Comparison of ENCODE assay signal across 24 cellular contexts in genomic region chr1:190852611-190853010, GRCh38.
DNase-seq lines count a peak whose midpoint lies in the region; FAIRE-seq and TF ChIP-seq lines count a peak whose summit lies in the region.
"Had no signal": no experiment of that assay in that cellular context is flagged by ENCODE, and none has a peak within 500 bp of the region (broad histone marks: within the 10 kb centered on the region; RNA-seq: fewer than 3 reads in every experiment).

No MANE protein-coding gene starts in this region.

- no peak for TF ChIP-seq CTCF in tibial artery (IDR thresholded peaks at IDR 0.05)

- H3K36me3 ChIP-seq in tibial artery, result no peaks in the 10 kb centered on the region
- H3K36me3 ChIP-seq: BE2C, BLaER1 had no signal

- peak; percentile 89 for FAIRE-seq in RCC 7860 (lab: Jason Lieb, UNC)
- FAIRE-seq: A204.1, D721Med, G401.6, GM12878, GM12892, GM18507, GM19239 had no signal

- peaks cover 0 to 5% (median 0%) of the 10 kb centered on the region in 3 donors for H3K9me3 ChIP-seq in tibial artery
- H3K9me3 ChIP-seq: BE2C, BLaER1 had no signal

- no peaks in the 10 kb centered on the region for H3K4me1 ChIP-seq in tibial artery
- H3K4me1 ChIP-seq: BE2C, BLaER1 had no signal

- no peak overlapping the region for H3K4me3 ChIP-seq in tibial artery
- H3K4me3 ChIP-seq: BLaER1, GM12878 had no signal

- no peak overlapping the region for H3K27ac ChIP-seq in tibial artery
- H3K27ac ChIP-seq: BLaER1 had no signal

- no peaks in the 10 kb centered on the region for H3K27me3 ChIP-seq in tibial artery
- H3K27me3 ChIP-seq: BE2C, BLaER1 had no signal

- intact Hi-C loops in tibial artery (cut with DNase I; ENCODE audit: low total_unique reads), result no loop called here

- DNase-seq in RCC 7860 (ENCODE audit: low spot score) (peak; percentile 56), kidney tubule cell (ENCODE audit: low spot score) (peak; percentile 56), renal cortical epithelial cell (ENCODE audit: low read depth) (peak; percentile 54), GF-D8 (lab: John Stamatoyannopoulos, UW) (no peak), tibial artery (no peak), NCI-H1417 (lab: John Stamatoyannopoulos, UW) (no peak)
- DNase-seq: 8988T; ACHN; BE2C; C1 segment of cervical spinal cord; Calu3; CD4-positive, alpha-beta memory T cell; CD4-positive, CD25-positive, alpha-beta regulatory T cell; CD8-positive, alpha-beta memory T cell; COR-L47; DMS79 treated with DMSO at 0.1 percent for 48 hours had no signal

Comparison
In these comparisons a context has a peak if more than half of its experiments do, and no peak if none do; other contexts are left out.
1. DNase-seq: peak in RCC 7860 (single experiment), kidney tubule cell (single experiment) and renal cortical epithelial cell (single experiment); none in GF-D8 (single experiment), tibial artery (0 of 2) and NCI-H1417 (0 of 3).